Comparison of ENCODE assay signal across 8 cellular contexts in the genomic region with DNA sequence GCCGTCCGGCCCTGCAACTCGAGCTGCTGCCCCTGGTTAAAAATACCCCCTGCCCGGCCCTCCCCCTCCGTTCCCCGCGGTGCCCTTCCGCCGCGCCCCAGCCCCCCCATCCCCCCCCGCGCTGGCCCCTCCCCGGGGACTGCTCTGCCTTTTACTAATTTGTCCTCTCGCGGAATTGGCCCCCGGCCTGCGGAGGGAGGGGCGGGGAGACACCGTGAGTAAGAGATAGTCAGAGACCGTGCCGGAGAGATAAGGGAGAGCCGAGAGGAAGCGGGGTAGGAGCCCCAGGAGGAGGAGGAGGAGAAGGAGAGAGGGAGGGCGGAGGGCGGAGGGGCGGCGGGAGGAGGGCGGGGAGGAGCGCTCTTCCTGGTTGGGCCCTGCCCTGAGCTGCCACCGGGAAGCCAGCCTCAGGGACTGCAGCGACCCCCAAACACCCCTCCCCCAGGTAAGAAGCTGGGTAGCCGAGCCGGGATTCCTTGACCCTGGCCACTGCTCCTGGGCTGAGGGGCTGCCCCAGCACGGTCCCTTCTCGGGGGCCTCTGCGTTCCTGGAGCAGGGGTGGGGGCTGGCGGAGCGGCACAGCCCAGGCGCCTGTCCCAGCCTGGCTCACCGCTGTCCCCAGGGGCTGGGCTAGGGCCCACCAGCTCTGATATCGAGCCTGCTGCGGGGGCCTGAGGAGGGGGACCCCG. TPM values are rescaled to one million over a fixed set of nuclear protein-coding genes. Genes with fewer than 3 reads are reported as not detected.
DNase-seq lines count a peak whose midpoint lies in the region; ATAC-seq and TF ChIP-seq lines count a peak whose summit lies in the region.

Gene CAPN1, plus strand, starts transcription at position 360 of the 689 bp plus-strand sequence. CDS start 774 bp downstream, outside the sequence.

- peak within 1 kb of the TSS; percentile 88 to 93 (median 93) for H3K27ac Mint-ChIP-seq in CD4-positive, CD25-positive, alpha-beta regulatory T cell

- in situ Hi-C loops in KBM-7 (cut with MboI; ENCODE audit: low pct_unique_long_range_greater_than_20kb, low sequenced_read_pairs) = no loop called here

- H3K14ac ChIP-seq in neuronal stem cell (ENCODE audit: low read length) = peak within 1 kb of the TSS; percentile 94

- H2BK12ac ChIP-seq in neuronal stem cell (ENCODE audit: low read length) = peak within 1 kb of the TSS; percentile 94

- H4K91ac ChIP-seq in neuronal stem cell (ENCODE audit: low read depth, low read length, poor library complexity) = no peak within 1 kb of the TSS

- H3K9ac ChIP-seq in neuronal stem cell (ENCODE audit: low read depth, low read length, poor library complexity) (peak within 1 kb of the TSS; percentile 88), subcutaneous abdominal adipose tissue (ENCODE audit: low read length in 5 of 5) (peak within 1 kb of the TSS; percentile 87 to 93 (median 89))

- peaks cover 33% of the 10 kb centered on the region for H3K4me1 ChIP-seq in CD4-positive, CD25-positive, alpha-beta regulatory T cell (ENCODE audit: control insufficient read depth, insufficient read depth, low read length, poor library complexity, severe bottlenecking)
- H3K4me1 ChIP-seq in SJSA1 (replicated peaks) (peaks cover 22% of the 10 kb centered on the region), foreskin keratinocyte (peaks cover 12% of the 10 kb centered on the region), neuronal stem cell (ENCODE audit: control insufficient read depth in 2 of 2, insufficient read depth in 1 of 2, low read depth in 1 of 2, low read length in 2 of 2) (peaks cover 9 to 18% of the 10 kb centered on the region in 2 donors), subcutaneous abdominal adipose tissue (ENCODE audit: control insufficient read depth in 5 of 5, insufficient read depth in 5 of 5, low read length in 5 of 5) (peaks cover 0 to 28% (median 27%) of the 10 kb centered on the region in 5 donors)

- H4K8ac ChIP-seq in neuronal stem cell (ENCODE audit: low read depth, low read length) = peak within 1 kb of the TSS; percentile 92

- peak; percentile 60 to 86 (median 69) for DNase-seq in CD4-positive, CD25-positive, alpha-beta regulatory T cell
- DNase-seq in KBM-7 (peak; percentile 87), SJSA1 (ENCODE audit: low read depth in 1 of 2, low spot score in 2 of 2) (peak; percentile 81 to 97), activated gamma-delta T cell treated with Interleukin-2 at 50 U/mL for 16 hours (peak; percentile 60), foreskin keratinocyte (peak; percentile 83 to 92), neuronal stem cell (ENCODE audit: low spot score) (peak; percentile 41)

- peak within 1 kb of the TSS; percentile 100 for H2AFZ ChIP-seq in neuronal stem cell (ENCODE audit: low read length)

- H3K27ac ChIP-seq in CD4-positive, CD25-positive, alpha-beta regulatory T cell (ENCODE audit: insufficient read depth, low read length, poor library complexity, severe bottlenecking) = peak within 1 kb of the TSS; percentile 75
- peak within 1 kb of the TSS; percentile 57 for H3K27ac ChIP-seq in SJSA1
- H3K27ac ChIP-seq in foreskin keratinocyte = peak within 1 kb of the TSS; percentile 73
- H3K27ac ChIP-seq in neuronal stem cell (replicated peaks; ENCODE audit: low read length) = no peak within 1 kb of the TSS
- H3K27ac ChIP-seq in subcutaneous abdominal adipose tissue (ENCODE audit: low read depth, low read length) = peak within 1 kb of the TSS; percentile 69

- peaks cover 4% of the 10 kb centered on the region for H3K79me1 ChIP-seq in neuronal stem cell (ENCODE audit: low read depth, low read length)

- peak; percentile 71 to 76 for ATAC-seq in CD4-positive, CD25-positive, alpha-beta regulatory T cell (ENCODE audit: low read depth in 2 of 2)
- ATAC-seq in GM19468 (IDR thresholded peaks at IDR 0.05; ENCODE audit: extremely low read depth, unreplicated experiment) (peak; percentile 14), foreskin keratinocyte (peak; percentile 75)

- peak within 1 kb of the TSS; percentile 96 for H2BK120ac ChIP-seq in neuronal stem cell (ENCODE audit: low read depth, low read length)

- H3K27me3 ChIP-seq in CD4-positive, CD25-positive, alpha-beta regulatory T cell (ENCODE audit: control insufficient read depth, insufficient read depth, low read length) = no peaks in the 10 kb centered on the region
- no peaks in the 10 kb centered on the region for H3K27me3 ChIP-seq in SJSA1 (replicated peaks)
- H3K27me3 ChIP-seq in foreskin keratinocyte = no peaks in the 10 kb centered on the region
- H3K27me3 ChIP-seq in neuronal stem cell (ENCODE audit: control insufficient read depth in 3 of 3, insufficient read depth in 3 of 3, low read depth in 1 of 3, low read length in 3 of 3) = peaks cover 0 to 4% (median 0%) of the 10 kb centered on the region in 3 experiments
- no peaks in the 10 kb centered on the region for H3K27me3 ChIP-seq in subcutaneous abdominal adipose tissue (ENCODE audit: control insufficient read depth in 5 of 5, insufficient read depth in 4 of 5, low read length in 5 of 5)

- peak within 1 kb of the TSS; percentile 93 for H2BK5ac ChIP-seq in neuronal stem cell (ENCODE audit: low read length)

- H3K36me3 Mint-ChIP-seq in CD4-positive, CD25-positive, alpha-beta regulatory T cell = peaks cover 5% of the 10 kb centered on the region

- WGBS in neuronal stem cell (ENCODE audit: extremely low coverage in 2 of 2, insufficient read length in 2 of 2, insufficient replicate concordance in 1 of 2), 2 donors = no CpG with 5 or more reads among the region's 43 CpGs

- peak within 1 kb of the TSS; percentile 90 to 97 (median 94) for H3K4me3 Mint-ChIP-seq in CD4-positive, CD25-positive, alpha-beta regulatory T cell

- peak within 1 kb of the TSS; percentile 57 for H3K4me3 ChIP-seq in CD4-positive, CD25-positive, alpha-beta regulatory T cell (ENCODE audit: low read depth, low read length)
- H3K4me3 ChIP-seq in SJSA1 (peak within 1 kb of the TSS; percentile 94), neuronal stem cell (ENCODE audit: low read length in 2 of 2) (peak within 1 kb of the TSS; percentile 85 to 94), subcutaneous abdominal adipose tissue (ENCODE audit: low read depth in 1 of 5, low read length in 5 of 5) (peak within 1 kb of the TSS; percentile 58 to 93 (median 83))

- no peaks in the 10 kb centered on the region for H3K9me3 ChIP-seq in CD4-positive, CD25-positive, alpha-beta regulatory T cell (ENCODE audit: control insufficient read depth in 2 of 2, low read length in 2 of 2)
- H3K9me3 ChIP-seq in SJSA1 (replicated peaks) (no peaks in the 10 kb centered on the region; the same call in 1 of the 2 replicates), neuronal stem cell (replicated peaks in 1 of 2; ENCODE audit: control insufficient read depth in 2 of 2, insufficient read depth in 1 of 2, low read depth in 1 of 2, low read length in 2 of 2) (no peaks in the 10 kb centered on the region), subcutaneous abdominal adipose tissue (ENCODE audit: control insufficient read depth in 5 of 5, low read length in 5 of 5) (no peaks in the 10 kb centered on the region)

- H3K4me1 Mint-ChIP-seq in CD4-positive, CD25-positive, alpha-beta regulatory T cell = peaks cover 5 to 37% (median 28%) of the 10 kb centered on the region in 4 donors

- H3K27me3 Mint-ChIP-seq in CD4-positive, CD25-positive, alpha-beta regulatory T cell = no peaks in the 10 kb centered on the region

- peak within 1 kb of the TSS; percentile 96 for H2BK15ac ChIP-seq in neuronal stem cell (ENCODE audit: low read length)

- peak within 1 kb of the TSS; percentile 93 for H3K23ac ChIP-seq in neuronal stem cell (ENCODE audit: low read depth, low read length, poor library complexity)

- peak within 1 kb of the TSS; percentile 95 for H2AK5ac ChIP-seq in neuronal stem cell (ENCODE audit: low read depth, low read length)

- no peak for TF ChIP-seq CTCF in foreskin keratinocyte (conservative IDR thresholded peaks at IDR 0.05)

- peak within 1 kb of the TSS; percentile 84 for H3K4ac ChIP-seq in neuronal stem cell (ENCODE audit: low read length)

- no peaks in the 10 kb centered on the region for H3K9me3 Mint-ChIP-seq in CD4-positive, CD25-positive, alpha-beta regulatory T cell

- H3K18ac ChIP-seq in neuronal stem cell (ENCODE audit: low read length) = peak within 1 kb of the TSS; percentile 94

- peaks cover 14% of the 10 kb centered on the region for H3K36me3 ChIP-seq in CD4-positive, CD25-positive, alpha-beta regulatory T cell (ENCODE audit: control insufficient read depth, insufficient read depth, low read length)
- H3K36me3 ChIP-seq in SJSA1 (peaks cover 49% of the 10 kb centered on the region), neuronal stem cell (replicated peaks in 1 of 2; ENCODE audit: control insufficient read depth in 2 of 2, insufficient read depth in 2 of 2, low read length in 2 of 2) (peaks cover 1 to 9% of the 10 kb centered on the region in 2 donors), subcutaneous abdominal adipose tissue (ENCODE audit: control insufficient read depth in 5 of 5, insufficient read depth in 5 of 5, low read length in 5 of 5) (peaks cover 0 to 29% (median 16%) of the 10 kb centered on the region in 5 donors)

- peak within 1 kb of the TSS; percentile 93 for H3K4me2 ChIP-seq in neuronal stem cell (ENCODE audit: insufficient read depth, low read length, poor library complexity, severe bottlenecking)

RNA-seq across cellular contexts. Expression of gene CAPN1, which starts in this region (rescaled TPM):
- 158 TPM for total RNA-seq in CD4-positive, CD25-positive, alpha-beta regulatory T cell
- 100 to 1,000 TPM in 2 of 4 donors, 10 to 100 TPM in 2; 91.2 to 148 (median 109) TPM for polyA plus RNA-seq in CD4-positive, CD25-positive, alpha-beta regulatory T cell
- total RNA-seq in SJSA1 (2014; rRNA removed; shearing (Covaris generic)) = 120 and 177 TPM in 2 replicates
- 287 and 288 TPM in 2 replicates for total RNA-seq in foreskin keratinocyte
- polyA plus RNA-seq in foreskin keratinocyte = 306 and 318 TPM in 2 replicates
- 35.4 TPM for polyA plus RNA-seq in neuronal stem cell (2013, experiment 1 of 2)
- 33.4 TPM for polyA plus RNA-seq in neuronal stem cell (2013, experiment 2 of 2)

Comparison
In these comparisons a context has a peak if more than half of its experiments do, and no peak if none do; other contexts are left out.
1. ATAC-seq: peak in every context shown above with its lines; median percentile 75 in foreskin keratinocyte; 74 in CD4-positive, CD25-positive, alpha-beta regulatory T cell; 14 in GM19468.